20 cellular contexts compared by ENCODE assay signal in the genomic region with DNA sequence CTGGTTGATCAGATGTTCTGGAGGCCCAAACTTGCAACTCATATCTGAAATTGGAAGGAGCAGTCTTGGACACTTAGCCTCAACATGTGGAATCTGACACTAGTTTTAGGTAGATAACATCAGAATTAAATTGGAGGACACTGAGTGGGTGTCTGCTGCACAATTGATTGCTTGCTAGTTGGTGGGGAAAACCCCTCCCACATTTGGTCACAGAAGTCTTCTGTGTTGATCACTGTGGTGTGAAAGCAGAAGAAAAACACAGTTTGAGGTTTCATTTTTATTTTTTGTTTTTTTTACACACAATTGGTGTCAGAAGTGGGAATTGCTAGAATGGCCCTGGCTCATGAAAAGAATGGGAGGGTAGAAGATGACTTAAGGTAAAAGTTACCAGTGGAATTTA.
DNase-seq lines count a peak whose midpoint lies in the region; ATAC-seq lines count a peak whose summit lies in the region.
"Had no signal": no experiment of that assay in that cellular context is flagged by ENCODE, and none has a peak within 500 bp of the region (broad histone marks: within the 10 kb centered on the region; RNA-seq: fewer than 3 reads in every experiment).

No MANE protein-coding gene starts in this region.

- H3K4me3 Mint-ChIP-seq in stimulated activated naive CD8-positive, alpha-beta T cell treated with anti-CD3 and anti-CD28 coated beads, Interleukin-15, amount 100 ng/mL, for 72 hours: no peak overlapping the region
- peak overlapping the region in 1 of 8 donors; percentile 7 for H3K4me3 Mint-ChIP-seq in naive B cell
- H3K4me3 Mint-ChIP-seq: CD4-positive, alpha-beta memory T cell had no signal

- peaks cover 39% of the 10 kb centered on the region for H3K27me3 Mint-ChIP-seq in stimulated activated naive CD8-positive, alpha-beta T cell treated with anti-CD3 and anti-CD28 coated beads, Interleukin-15, amount 100 ng/mL, for 72 hours
- H3K27me3 Mint-ChIP-seq in naive B cell: peaks cover 10 to 20% (median 19%) of the 10 kb centered on the region in 3 donors

- peak in 1 of 2 donors; percentile 14 for DNase-seq in stimulated activated naive CD8-positive, alpha-beta T cell treated with anti-CD3 and anti-CD28 coated beads, Interleukin-15, amount 100 ng/mL, for 72 hours
- DNase-seq in stimulated activated naive CD8-positive, alpha-beta T cell treated with anti-CD3 and anti-CD28 coated beads, Interleukin-15, Interleukin-2, amounts not matched to agents 100 U/mL and 50 U/mL, for 24 hours: no peak
- DNase-seq in MV-4-11 (lab: John Stamatoyannopoulos, UW) (peak; percentile 3), naive B cell (peak; percentile 3), C1 segment of cervical spinal cord (lab: John Stamatoyannopoulos, UW) (no peak), NCI-H1048 (lab: John Stamatoyannopoulos, UW) (no peak), NCI-H510A (lab: John Stamatoyannopoulos, UW) (no peak)
- DNase-seq: 8988T; ACHN; AML-193; BE2C; Calu3; CD4-positive, alpha-beta memory T cell; COR-L47; DMS79 treated with DMSO at 0.1 percent for 48 hours; GF-D8; GM23248; H7; HCEC 1CT had no signal

- H3K27ac Mint-ChIP-seq in stimulated activated naive CD8-positive, alpha-beta T cell treated with anti-CD3 and anti-CD28 coated beads, Interleukin-15, amount 100 ng/mL, for 72 hours: no peak overlapping the region
- H3K27ac Mint-ChIP-seq in naive B cell: no peak overlapping the region
- H3K27ac Mint-ChIP-seq: CD4-positive, alpha-beta memory T cell had no signal

- ATAC-seq in stimulated activated naive CD8-positive, alpha-beta T cell treated with anti-CD3 and anti-CD28 coated beads, Interleukin-15, amount 100 ng/mL, for 72 hours: peak; percentile 42
- ATAC-seq in stimulated activated naive CD8-positive, alpha-beta T cell treated with anti-CD3 and anti-CD28 coated beads, Interleukin-15, Interleukin-2, amounts not matched to agents 100 U/mL and 50 U/mL, for 24 hours: no peak
- ATAC-seq in naive B cell (ENCODE audit: low read depth in 2 of 2): no peak
- ATAC-seq: A549 had no signal

- peaks cover 15 to 23% of the 10 kb centered on the region in 2 donors for H3K9me3 Mint-ChIP-seq in stimulated activated naive CD8-positive, alpha-beta T cell treated with anti-CD3 and anti-CD28 coated beads, Interleukin-15, amount 100 ng/mL, for 72 hours
- H3K9me3 Mint-ChIP-seq in naive B cell: peaks cover 0 to 49% (median 29%) of the 10 kb centered on the region in 7 donors

- H3K4me1 Mint-ChIP-seq in stimulated activated naive CD8-positive, alpha-beta T cell treated with anti-CD3 and anti-CD28 coated beads, Interleukin-15, amount 100 ng/mL, for 72 hours: peaks cover 7% of the 10 kb centered on the region
- peaks cover 0 to 14% (median 4%) of the 10 kb centered on the region in 3 donors for H3K4me1 Mint-ChIP-seq in naive B cell
- H3K4me1 Mint-ChIP-seq: CD4-positive, alpha-beta memory T cell had no signal

- H3K36me3 Mint-ChIP-seq in naive B cell: peaks cover 0 to 15% of the 10 kb centered on the region in 2 donors
- H3K36me3 Mint-ChIP-seq: CD4-positive, alpha-beta memory T cell had no signal

Comparison
In these comparisons a context has a peak if more than half of its experiments do, and no peak if none do; other contexts are left out.
1. DNase-seq: peak in MV-4-11 (single experiment) and naive B cell (single experiment); none in stimulated activated naive CD8-positive, alpha-beta T cell treated with anti-CD3 and anti-CD28 coated beads, Interleukin-15, Interleukin-2, amounts not matched to agents 100 U/mL and 50 U/mL, for 24 hours (single experiment), C1 segment of cervical spinal cord (0 of 14), NCI-H1048 (single experiment) and NCI-H510A (single experiment).